Comparison of ENCODE assay signal across 29 cellular contexts in genomic region chr5:177590406-177590805, GRCh38.
"Had no signal": no experiment of that assay in that cellular context is flagged by ENCODE, and none has a peak within 500 bp of the region (broad histone marks: within the 10 kb centered on the region; RNA-seq: fewer than 3 reads in every experiment).

No MANE protein-coding gene starts in this region.

- H3K4me3 ChIP-seq: left ventricle myocardium inferior, lung, mucosa of descending colon, neural progenitor cell, ovary, prostate gland, skin epidermis, stomach, testis, thyroid gland, transverse colon, upper lobe of right lung had no signal

- H3K4me3 Mint-ChIP-seq: naive thymus-derived CD4-positive, alpha-beta T cell; natural killer cell treated with Interleukin-12 subunit alpha and Interleukin-12 subunit beta and Interleukin-15 and Interleukin-18, amount 100 ng/mL, for 72 hours; stimulated activated naive B cell treated with anti-CD40 and anti-IgM and Interleukin-4, amounts not matched to agents 10 μg/mL and 1 μg/mL and 100 μg/mL, for 72 hours had no signal

- H3K36me3 ChIP-seq: neural progenitor cell, ovary had no signal

- DNase-seq: hypothalamus; islet precursor cell; left ventricle myocardium inferior; mesendoderm; midbrain; mucosa of descending colon; naive thymus-derived CD4-positive, alpha-beta T cell; occipital lobe; ovary; retina; right cardiac atrium; stimulated activated CD4-positive, alpha-beta T cell treated with anti-CD3 and anti-CD28 coated beads, Interleukin-12 subunit alpha, Interleukin-12 subunit beta, amount 100 ng/mL, for 4 hours; stimulated activated CD4-positive, alpha-beta T cell treated with anti-CD3 and anti-CD28 coated beads, Interleukin-15, amount 100 ng/mL, for 24 hours; stimulated activated CD4-positive, alpha-beta T cell treated with anti-CD3 and anti-CD28 coated beads, Interleukin-2, amount 100 ng/mL, for 24 hours; stimulated activated CD4-positive, alpha-beta T cell treated with anti-CD3 and anti-CD28 coated beads, Interleukin-4, amount 100 ng/mL, for 1 hour; stimulated activated naive B cell treated with anti-CD40 and anti-IgM and Interleukin-4, amounts not matched to agents 10 μg/mL and 1 μg/mL and 100 μg/mL, for 72 hours; stimulated activated naive CD8-positive, alpha-beta T cell treated with anti-CD3 and anti-CD28 coated beads, Interleukin-15, Interleukin-2, amounts not matched to agents 100 U/mL and 50 U/mL, for 24 hours; stomach; testis; thyroid gland; transverse colon; upper lobe of right lung had no signal

- H3K27ac ChIP-seq: left ventricle myocardium inferior, neural progenitor cell, neutrophil, ovary, prostate gland, skin epidermis, stomach, testis, thyroid gland, transverse colon, upper lobe of right lung had no signal

- H3K4me1 ChIP-seq: neural progenitor cell had no signal

- H3K27ac Mint-ChIP-seq: naive thymus-derived CD4-positive, alpha-beta T cell; neural progenitor cell; stimulated activated naive B cell treated with anti-CD40 and anti-IgM and Interleukin-4, amounts not matched to agents 10 μg/mL and 1 μg/mL and 100 μg/mL, for 72 hours had no signal

- H3K9me3 ChIP-seq: left ventricle myocardium inferior, mucosa of descending colon, neutrophil, ovary, prostate gland, stomach, testis, thyroid gland, transverse colon, upper lobe of right lung had no signal

- ATAC-seq: mucosa of descending colon; naive thymus-derived CD4-positive, alpha-beta T cell; natural killer cell treated with Interleukin-12 subunit alpha and Interleukin-12 subunit beta and Interleukin-15 and Interleukin-18, amount 100 ng/mL, for 72 hours; right cardiac atrium; sciatic nerve; stimulated activated naive B cell treated with anti-CD40 and anti-IgM and Interleukin-4, amounts not matched to agents 10 μg/mL and 1 μg/mL and 100 μg/mL, for 72 hours; stimulated activated naive CD8-positive, alpha-beta T cell treated with anti-CD3 and anti-CD28 coated beads, Interleukin-15, Interleukin-2, amounts not matched to agents 100 U/mL and 50 U/mL, for 24 hours; upper lobe of right lung had no signal

- H3K9me3 Mint-ChIP-seq: natural killer cell treated with Interleukin-12 subunit alpha and Interleukin-12 subunit beta and Interleukin-15 and Interleukin-18, amount 100 ng/mL, for 72 hours; neural progenitor cell; stimulated activated naive B cell treated with anti-CD40 and anti-IgM and Interleukin-4, amounts not matched to agents 10 μg/mL and 1 μg/mL and 100 μg/mL, for 72 hours had no signal

- H3K27me3 ChIP-seq: ovary, testis, thyroid gland had no signal
